Comparison of ENCODE assay signal across 15 cellular contexts in the genomic region with DNA sequence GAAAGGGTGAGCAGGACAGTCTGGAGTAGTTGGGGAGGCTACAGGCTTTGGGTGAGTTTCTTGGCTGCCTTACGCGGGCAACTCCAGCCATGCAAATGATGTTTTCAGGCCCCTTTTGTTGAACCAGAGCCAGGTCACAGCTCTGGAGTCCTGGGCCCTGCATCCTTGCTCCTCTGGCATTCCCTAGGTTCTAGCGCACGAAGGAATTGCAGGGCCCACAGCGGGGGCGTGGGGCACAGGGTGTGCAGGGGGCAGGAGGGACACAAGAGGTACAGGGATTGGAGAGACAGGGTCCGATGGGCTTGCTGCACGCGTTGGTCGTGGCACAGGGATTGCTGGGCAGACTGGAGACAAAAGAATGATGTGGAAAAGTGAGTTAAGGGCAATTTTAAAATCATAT. TPM values are rescaled to one million over a fixed set of nuclear protein-coding genes. Genes with fewer than 3 reads are reported as not detected.
DNase-seq lines count a peak whose midpoint lies in the region; ATAC-seq and TF ChIP-seq lines count a peak whose summit lies in the region.
"Had no signal": no experiment of that assay in that cellular context is flagged by ENCODE, and none has a peak within 500 bp of the region (broad histone marks: within the 10 kb centered on the region; RNA-seq: fewer than 3 reads in every experiment).

No MANE protein-coding gene starts in this region.

- H3K27ac ChIP-seq in right atrium auricular region, result no peak overlapping the region
- no peak overlapping the region for H3K27ac ChIP-seq in endodermal cell (ENCODE audit: low read depth, low read length)
- peak overlapping the region in 1 of 2 donors; percentile 39 for H3K27ac ChIP-seq in testis
- H3K27ac ChIP-seq in coronary artery, result no peak overlapping the region
- H3K27ac ChIP-seq: BLaER1, GM23248 had no signal

- no peak overlapping the region for H3K27ac Mint-ChIP-seq in endodermal cell
- H3K27ac Mint-ChIP-seq: CD8-positive, alpha-beta memory T cell had no signal

- no peaks in the 10 kb centered on the region for H3K36me3 Mint-ChIP-seq in endodermal cell (ENCODE audit: low read depth)

- no peaks in the 10 kb centered on the region for H3K4me1 Mint-ChIP-seq in endodermal cell

- 96 to 98% methylated on average over 6 to 10 of the region's 10 CpGs for WGBS in endodermal cell (ENCODE audit: insufficient coverage in 1 of 2, insufficient read length in 1 of 2), 2 experiments
- WGBS in testis, 2 donors, result 69 to 74% methylated on average over 10 of the region's 10 CpGs

- ATAC-seq in left ventricle myocardium superior, result peak; percentile 28
- ATAC-seq in GM19328 (IDR thresholded peaks at IDR 0.05; ENCODE audit: unreplicated experiment), result no peak

- no peaks in the 10 kb centered on the region for H3K9me3 ChIP-seq in right atrium auricular region
- no peaks in the 10 kb centered on the region for H3K9me3 ChIP-seq in endodermal cell (ENCODE audit: control insufficient read depth, low read length)
- H3K9me3 ChIP-seq in testis, result no peaks in the 10 kb centered on the region
- H3K9me3 ChIP-seq: BLaER1, Caco-2 had no signal

- H3K9me3 Mint-ChIP-seq in endodermal cell, result no peaks in the 10 kb centered on the region

- intact Hi-C loops in left ventricle myocardium superior (cut with micrococcal nuclease) (no loop called here), testis (cut with DNase I; ENCODE audit: low total_unique reads) (no loop called here)

- H3K27me3 ChIP-seq in right atrium auricular region (no peaks in the 10 kb centered on the region), endodermal cell (ENCODE audit: control insufficient read depth, insufficient read depth, low read length, poor library complexity, severe bottlenecking) (no peaks in the 10 kb centered on the region), testis (no peaks in the 10 kb centered on the region)
- H3K27me3 ChIP-seq: BLaER1 had no signal

- no peak overlapping the region for H3K9ac ChIP-seq in endodermal cell (ENCODE audit: extremely low read depth, low read length, poor library complexity, severe bottlenecking)
- H3K9ac ChIP-seq: BLaER1, GM23248 had no signal

- H3K4me3 ChIP-seq in right atrium auricular region (no peak overlapping the region), endodermal cell (ENCODE audit: low read length) (no peak overlapping the region), testis (no peak overlapping the region), coronary artery (no peak overlapping the region)
- H3K4me3 ChIP-seq: BLaER1, GM23248 had no signal

- H3K4me1 ChIP-seq in right atrium auricular region (peaks cover 0 to 9% of the 10 kb centered on the region in 2 donors), endodermal cell (ENCODE audit: control insufficient read depth, insufficient read depth, low read length) (no peaks in the 10 kb centered on the region), testis (peaks cover 9% of the 10 kb centered on the region)
- H3K4me1 ChIP-seq: BLaER1 had no signal

- H3K27me3 Mint-ChIP-seq in endodermal cell (ENCODE audit: insufficient read depth), result no peaks in the 10 kb centered on the region

- TF ChIP-seq CTCF in right atrium auricular region (IDR thresholded peaks at IDR 0.05) (no peak), endodermal cell (conservative IDR thresholded peaks at IDR 0.05) (no peak), testis (IDR thresholded peaks at IDR 0.05) (no peak), coronary artery (IDR thresholded peaks at IDR 0.05) (no peak)

- DNase-seq in left ventricle myocardium superior, result no peak
- no peak for DNase-seq in right atrium auricular region (ENCODE audit: low spot score)
- DNase-seq in endodermal cell, result peak; percentile 32
- DNase-seq in islet precursor cell, result peak; percentile 52
- no peak for DNase-seq in testis
- no peak for DNase-seq in coronary artery (ENCODE audit: low spot score)
- DNase-seq: 8988T; AML-193; Caco-2; CD8-positive, alpha-beta memory T cell; DND-41; GM23248 had no signal

- H3K36me3 ChIP-seq in right atrium auricular region (no peaks in the 10 kb centered on the region), endodermal cell (ENCODE audit: control insufficient read depth, insufficient read depth, low read length) (no peaks in the 10 kb centered on the region), testis (ENCODE audit: low read depth, missing control alignments) (no peaks in the 10 kb centered on the region)
- H3K36me3 ChIP-seq: BLaER1 had no signal

- no peak for TF ChIP-seq POLR2A in testis (IDR thresholded peaks at IDR 0.05)

- no peak overlapping the region for H3K4me3 Mint-ChIP-seq in endodermal cell
- H3K4me3 Mint-ChIP-seq: CD8-positive, alpha-beta memory T cell had no signal

RNA-seq across cellular contexts. Expression of a gene that starts 3.6 kb away (rescaled TPM):
- total RNA-seq in left ventricle myocardium superior, result not detected
- not detected for total RNA-seq in right atrium auricular region
- not detected for total RNA-seq in endodermal cell
- polyA plus RNA-seq in endodermal cell (2013, experiment 1 of 2), result not detected
- not detected for polyA plus RNA-seq in endodermal cell (2013, experiment 2 of 2)
- total RNA-seq in testis, result under 1 TPM in 1 of 2 donors, not detected in 1; 0.74 TPM
- polyA plus RNA-seq in testis (ENCODE audit: insufficient read depth, low read depth, low replicate concordance), result 0.53 TPM
- total RNA-seq: Caco-2; CD8-positive, alpha-beta memory T cell; GM23248; HT1080 had no signal
- polyA plus RNA-seq: CD8-positive, alpha-beta memory T cell; GM23248 had no signal

RNA-seq across cellular contexts. Expression of a gene that starts 11.7 kb away (rescaled TPM):
- total RNA-seq in left ventricle myocardium superior, result not detected
- not detected for total RNA-seq in right atrium auricular region
- total RNA-seq in endodermal cell, result not detected
- not detected for polyA plus RNA-seq in endodermal cell (2013, experiment 1 of 2)
- not detected for polyA plus RNA-seq in endodermal cell (2013, experiment 2 of 2)
- under 1 TPM; 0.50 to 0.55 TPM for total RNA-seq in testis
- 1.2 TPM for polyA plus RNA-seq in testis (ENCODE audit: insufficient read depth, low read depth, low replicate concordance)
- total RNA-seq: Caco-2; CD8-positive, alpha-beta memory T cell had no signal
- polyA plus RNA-seq: CD8-positive, alpha-beta memory T cell had no signal

RNA-seq across cellular contexts. Expression of a gene that starts 24.2 kb away (rescaled TPM):
- not detected for total RNA-seq in left ventricle myocardium superior
- total RNA-seq in right atrium auricular region, result not detected
- not detected for total RNA-seq in endodermal cell
- polyA plus RNA-seq in endodermal cell (2013, experiment 1 of 2), result not detected
- polyA plus RNA-seq in endodermal cell (2013, experiment 2 of 2), result not detected
- under 1 TPM in 1 of 2 donors, not detected in 1; 0.25 TPM for total RNA-seq in testis
- polyA plus RNA-seq in testis (ENCODE audit: insufficient read depth, low read depth, low replicate concordance), result not detected
- total RNA-seq: Caco-2; CD8-positive, alpha-beta memory T cell; HT1080 had no signal
- polyA plus RNA-seq: CD8-positive, alpha-beta memory T cell had no signal

RNA-seq across cellular contexts. Expression of a gene that starts 30.6 kb away (rescaled TPM):
- total RNA-seq in left ventricle myocardium superior (not detected), right atrium auricular region (not detected), endodermal cell (not detected), testis (not detected)
- polyA plus RNA-seq in endodermal cell (2013, experiment 1 of 2), result not detected
- not detected for polyA plus RNA-seq in endodermal cell (2013, experiment 2 of 2)
- not detected for polyA plus RNA-seq in testis (ENCODE audit: insufficient read depth, low read depth, low replicate concordance)
- total RNA-seq: Caco-2; CD8-positive, alpha-beta memory T cell; GM23248; HT1080 had no signal
- polyA plus RNA-seq: CD8-positive, alpha-beta memory T cell; GM23248 had no signal

RNA-seq across cellular contexts. Expression of a gene that starts 43.2 kb away (rescaled TPM):
- total RNA-seq in left ventricle myocardium superior (not detected), right atrium auricular region (not detected), endodermal cell (not detected), testis (1 to 10 TPM in 1 of 2 donors, under 1 TPM in 1; 0.50 to 3.1 TPM)
- polyA plus RNA-seq in endodermal cell (2013, experiment 1 of 2), result not detected
- polyA plus RNA-seq in endodermal cell (2013, experiment 2 of 2), result not detected
- 2.3 TPM for polyA plus RNA-seq in testis (ENCODE audit: insufficient read depth, low read depth, low replicate concordance)
- total RNA-seq: Caco-2; CD8-positive, alpha-beta memory T cell; GM23248; HT1080 had no signal
- polyA plus RNA-seq: CD8-positive, alpha-beta memory T cell; GM23248 had no signal

Comparison
In these comparisons a context has a peak if more than half of its experiments do, and no peak if none do; other contexts are left out.
1. DNase-seq: peak in endodermal cell (single experiment) and islet precursor cell (single experiment); none in left ventricle myocardium superior (single experiment), right atrium auricular region (single experiment), testis (single experiment) and coronary artery (single experiment).